In the genomic region with DNA sequence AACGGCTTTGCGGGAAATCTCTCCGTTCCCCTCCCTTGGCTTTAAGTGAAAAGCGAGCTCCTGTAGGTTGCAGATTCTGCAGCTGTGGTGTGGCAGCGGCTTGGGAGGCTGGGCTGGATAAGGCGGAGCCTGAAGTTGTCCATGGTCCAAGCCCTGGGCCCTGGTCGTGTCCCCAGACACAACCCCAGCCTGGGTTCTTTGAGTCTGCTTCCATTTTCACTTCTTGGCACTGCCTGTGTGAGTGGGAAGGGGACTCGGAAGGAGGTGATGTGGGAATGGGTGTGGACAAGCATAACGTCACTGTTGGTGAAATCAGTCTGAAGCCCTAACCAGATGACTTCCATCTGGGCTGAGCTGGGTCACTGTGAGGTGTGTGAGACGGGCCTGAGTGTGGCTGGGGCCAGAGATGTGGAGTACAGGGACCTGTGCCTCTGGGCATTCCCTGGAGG, we compare ENCODE assay signal across 10 cellular contexts. TPM values are rescaled to one million over a fixed set of nuclear protein-coding genes. Genes with fewer than 3 reads are reported as not detected.
DNase-seq lines count a peak whose midpoint lies in the region; ATAC-seq, FAIRE-seq and TF ChIP-seq lines count a peak whose summit lies in the region.
"Had no signal": no experiment of that assay in that cellular context is flagged by ENCODE, and none has a peak within 500 bp of the region (broad histone marks: within the 10 kb centered on the region; RNA-seq: fewer than 3 reads in every experiment).

No MANE protein-coding gene starts in this region.

- CTCF ChIA-PET in HepG2 (lab: Yijun Ruan, JAX; ENCODE audit: low intra/inter-chr PET ratio, low total read pairs) (no interaction called here), Caco-2 (lab: Charles Lee) (no interaction called here)
- CTCF ChIA-PET in naive thymus-derived CD4-positive, alpha-beta T cell (lab: Charles Lee): interaction anchor here (1.0 to 2.2 kb wide), 4 partner anchors 9 to 86 kb away, joined by 3 to 8 read pairs (median 4); no protein-coding TSS in a partner anchor

- H3K4me1 ChIP-seq in HepG2 (ENCODE audit: insufficient read depth, low read length) (peaks cover 45% of the 10 kb centered on the region), thyroid gland (peaks cover 16 to 63% of the 10 kb centered on the region in 2 donors), Caco-2 (peaks cover 10% of the 10 kb centered on the region; the same call in 1 of the 2 replicates)
- H3K4me1 ChIP-seq in naive thymus-derived CD4-positive, alpha-beta T cell (ENCODE audit: control insufficient read depth in 2 of 2, insufficient read depth in 2 of 2, low read length in 2 of 2): peaks cover 11 to 15% of the 10 kb centered on the region in 2 donors

- no peak overlapping the region for H3K9ac ChIP-seq in HepG2 (ENCODE audit: insufficient read depth, low read depth, low read length)

- peak; percentile 59 for ATAC-seq in HepG2
- no peak for ATAC-seq in naive thymus-derived CD4-positive, alpha-beta T cell
- ATAC-seq: activated CD8-positive, alpha-beta T cell treated with anti-CD3 and anti-CD28 coated beads for 36 hours had no signal

- DNase-seq in NCI-H2029 (lab: John Stamatoyannopoulos, UW): peak; percentile 81
- DNase-seq in chondrocyte (ENCODE audit: low spot score): no peak
- DNase-seq in HepG2 (ENCODE audit: low spot score): no peak
- peak in 1 of 2 donors; percentile 12 for DNase-seq in thyroid gland
- no peak for DNase-seq in naive thymus-derived CD4-positive, alpha-beta T cell
- no peak for DNase-seq in RKO (ENCODE audit: low spot score)
- DNase-seq in Caco-2: no peak
- DNase-seq: activated CD8-positive, alpha-beta T cell treated with anti-CD3 and anti-CD28 coated beads for 36 hours; Kasumi-1 had no signal

- H3K4me3 Mint-ChIP-seq in chondrocyte (ENCODE audit: unreplicated experiment) (peak overlapping the region; percentile 28), Caco-2 (ENCODE audit: unreplicated experiment) (no peak overlapping the region)
- no peak overlapping the region for H3K4me3 Mint-ChIP-seq in naive thymus-derived CD4-positive, alpha-beta T cell
- H3K4me3 Mint-ChIP-seq: activated CD8-positive, alpha-beta T cell treated with anti-CD3 and anti-CD28 coated beads for 36 hours; memory B cell had no signal

- H3K4me1 Mint-ChIP-seq in chondrocyte (ENCODE audit: low read depth): peaks cover 78% of the 10 kb centered on the region
- peaks cover 10 to 24% (median 16%) of the 10 kb centered on the region in 7 donors for H3K4me1 Mint-ChIP-seq in naive thymus-derived CD4-positive, alpha-beta T cell
- peaks cover 6% of the 10 kb centered on the region for H3K4me1 Mint-ChIP-seq in Caco-2 (ENCODE audit: low read depth, unreplicated experiment)

- peak overlapping the region; percentile 67 for H3K4me2 ChIP-seq in HepG2 (ENCODE audit: low read depth, low read length)

- H3K27me3 Mint-ChIP-seq in chondrocyte (ENCODE audit: low read depth) (no peaks in the 10 kb centered on the region), Caco-2 (ENCODE audit: insufficient read depth, unreplicated experiment) (no peaks in the 10 kb centered on the region)
- peaks cover 0 to 4% (median 0%) of the 10 kb centered on the region in 5 donors for H3K27me3 Mint-ChIP-seq in naive thymus-derived CD4-positive, alpha-beta T cell
- H3K27me3 Mint-ChIP-seq: memory B cell had no signal

- H3K27ac ChIP-seq in HepG2 (ENCODE audit: extremely low read length, insufficient read depth, low read length) (no peak overlapping the region), thyroid gland (peak overlapping the region; percentile 41 to 58 (median 57))
- no peak overlapping the region for H3K27ac ChIP-seq in naive thymus-derived CD4-positive, alpha-beta T cell (ENCODE audit: low read depth, low read length)

- TF ChIP-seq CTCF in chondrocyte (IDR thresholded peaks at IDR 0.05): no peak
- no peak for TF ChIP-seq CTCF in HepG2 (CRISPR knock-in tag; IDR thresholded peaks at IDR 0.05)
- TF ChIP-seq CTCF in thyroid gland (IDR thresholded peaks at IDR 0.05): no peak
- no peak for TF ChIP-seq CTCF in Caco-2 (IDR thresholded peaks at IDR 0.05; ENCODE audit: insufficient read depth in 1 of 2, low read depth in 1 of 2, low read length in 1 of 2, severe bottlenecking in 1 of 2, unreplicated experiment in 1 of 2)

- in situ Hi-C loops in HepG2 (cut with HindIII; ENCODE audit: extremely low pct_ligation_motif_present, low pct_unique_long_range_greater_than_20kb): no loop called here

- peaks cover 10 to 51% of the 10 kb centered on the region in 2 experiments; a peak in 4 of 5 replicates for H3K27me3 ChIP-seq in HepG2 (ENCODE audit: control insufficient read depth in 1 of 2, insufficient read depth in 2 of 2, low read length in 2 of 2)
- H3K27me3 ChIP-seq in thyroid gland: no peaks in the 10 kb centered on the region
- H3K27me3 ChIP-seq in naive thymus-derived CD4-positive, alpha-beta T cell (ENCODE audit: control insufficient read depth in 2 of 2, insufficient read depth in 2 of 2, low read length in 2 of 2): no peaks in the 10 kb centered on the region
- no peaks in the 10 kb centered on the region for H3K27me3 ChIP-seq in Caco-2 (replicated peaks; ENCODE audit: control insufficient read depth, insufficient read depth, low read length)

- no peaks in the 10 kb centered on the region for H3K9me3 Mint-ChIP-seq in chondrocyte (ENCODE audit: low read depth)
- peaks cover 0 to 13% (median 0%) of the 10 kb centered on the region in 11 donors for H3K9me3 Mint-ChIP-seq in naive thymus-derived CD4-positive, alpha-beta T cell
- H3K9me3 Mint-ChIP-seq in Caco-2 (ENCODE audit: unreplicated experiment): no peaks in the 10 kb centered on the region
- H3K9me3 Mint-ChIP-seq: activated CD8-positive, alpha-beta T cell treated with anti-CD3 and anti-CD28 coated beads for 36 hours; memory B cell had no signal

- H4K20me1 ChIP-seq in HepG2 (ENCODE audit: insufficient read depth, low read length): no peaks in the 10 kb centered on the region

- POLR2A ChIA-PET in HepG2 (lab: Yijun Ruan, JAX) (interaction anchor here (1.5 to 2.7 kb wide), 2 partner anchors 24 to 43 kb away, joined by 4 to 13 read pairs; partner anchors contain the start of gene CTDSP2), Caco-2 (lab: Charles Lee) (no interaction called here)
- POLR2A ChIA-PET in naive thymus-derived CD4-positive, alpha-beta T cell (lab: Charles Lee): interaction anchor here (1.3 to 1.7 kb wide), 2 partner anchors 8 to 24 kb away, joined by 4 to 5 read pairs; no protein-coding TSS in a partner anchor

- H3K79me2 ChIP-seq in HepG2 (ENCODE audit: insufficient read depth, low read length): no peaks in the 10 kb centered on the region

- no peaks in the 10 kb centered on the region for H3K36me3 ChIP-seq in HepG2 (replicated peaks in 1 of 2; ENCODE audit: control insufficient read depth in 1 of 2, insufficient read depth in 2 of 2, low read length in 2 of 2)
- H3K36me3 ChIP-seq in thyroid gland: no peaks in the 10 kb centered on the region
- H3K36me3 ChIP-seq in naive thymus-derived CD4-positive, alpha-beta T cell (ENCODE audit: control insufficient read depth in 2 of 3, insufficient read depth in 3 of 3, low read length in 3 of 3): no peaks in the 10 kb centered on the region
- no peaks in the 10 kb centered on the region for H3K36me3 ChIP-seq in Caco-2 (ENCODE audit: control insufficient read depth, insufficient read depth, low read length)

- BruUV-seq in HepG2 (replicated peaks; lab: Mats Ljungman, UMichigan) (no TSS peak), Caco-2 (replicated peaks; lab: Mats Ljungman, UMichigan) (no TSS peak)

- FAIRE-seq in HepG2 (lab: Jason Lieb, UNC): no peak

- H3K4me3 ChIP-seq in HepG2 (replicated peaks in 1 of 3; ENCODE audit: insufficient read depth in 1 of 3, low read depth in 2 of 3, low read length in 3 of 3) (peak overlapping the region in 1 of 3 experiments; percentile 39; a peak in 1 of 6 replicates), thyroid gland (replicated peaks in 1 of 3) (no peak overlapping the region), Caco-2 (ENCODE audit: low read depth, low read length) (no peak overlapping the region)
- no peak overlapping the region for H3K4me3 ChIP-seq in naive thymus-derived CD4-positive, alpha-beta T cell (ENCODE audit: low read length)

- H2AFZ ChIP-seq in HepG2 (ENCODE audit: low read length): peak overlapping the region; percentile 15

- no peak for TF ChIP-seq RAD21 in HepG2 (CRISPR knock-in tag; IDR thresholded peaks at IDR 0.05)

- TF ChIP-seq POLR2A in HepG2 (IDR thresholded peaks at IDR 0.05; ENCODE audit: insufficient read depth in 1 of 2, low read depth in 2 of 2, low read length in 2 of 2) (no peak), thyroid gland (IDR thresholded peaks at IDR 0.05) (no peak)

- H3K27ac Mint-ChIP-seq in chondrocyte (ENCODE audit: unreplicated experiment) (peak overlapping the region; percentile 97), Caco-2 (ENCODE audit: unreplicated experiment) (no peak overlapping the region)
- H3K27ac Mint-ChIP-seq in naive thymus-derived CD4-positive, alpha-beta T cell: peak overlapping the region in 4 of 9 donors; percentile 23 to 75 (median 52)
- H3K27ac Mint-ChIP-seq: activated CD8-positive, alpha-beta T cell treated with anti-CD3 and anti-CD28 coated beads for 36 hours; memory B cell had no signal

- TF ChIP-seq EP300 in HepG2 (IDR thresholded peaks at IDR 0.05; ENCODE audit: low read depth in 2 of 2, low read length in 2 of 2): no peak
- TF ChIP-seq EP300 in HepG2 (CRISPR knock-in tag; IDR thresholded peaks at IDR 0.05; ENCODE audit: borderline replicate concordance): no peak

- intact Hi-C loops in HepG2 (cut with micrococcal nuclease; ENCODE audit: unreplicated experiment): no loop called here
- intact Hi-C loops in thyroid gland (cut with DNase I): no loop called here
- intact Hi-C loops in naive thymus-derived CD4-positive, alpha-beta T cell (cut with micrococcal nuclease): no loop called here
- intact Hi-C loops in Caco-2 (cut with micrococcal nuclease; ENCODE audit: unreplicated experiment): no loop called here

- H3K36me3 Mint-ChIP-seq in chondrocyte (ENCODE audit: low read depth) (no peaks in the 10 kb centered on the region), Caco-2 (ENCODE audit: insufficient read depth, unreplicated experiment) (no peaks in the 10 kb centered on the region)
- no peaks in the 10 kb centered on the region for H3K36me3 Mint-ChIP-seq in naive thymus-derived CD4-positive, alpha-beta T cell
- H3K36me3 Mint-ChIP-seq: memory B cell had no signal

- H3K9me3 ChIP-seq in HepG2 (ENCODE audit: low read length) (peaks cover 3% of the 10 kb centered on the region; the same call in 1 of the 2 replicates), thyroid gland (no peaks in the 10 kb centered on the region), Caco-2 (0 out of 2 replicates have a peak, but pooled peaks cover 3% of the 10 kb centered on the region)
- H3K9me3 ChIP-seq in naive thymus-derived CD4-positive, alpha-beta T cell (ENCODE audit: control insufficient read depth in 2 of 3, low read length in 3 of 3): peaks cover 0 to 11% (median 0%) of the 10 kb centered on the region in 3 experiments

- WGBS in HepG2 (ENCODE audit: low lambda C conversion rate): 9% methylated on average over 5 of the region's 10 CpGs
- 69% methylated on average over 10 of the region's 10 CpGs for WGBS in thyroid gland, 2 donors

RNA-seq across cellular contexts. Expression of gene CTDSP2, which starts 43.0 kb away (rescaled TPM):
- total RNA-seq in chondrocyte: 113 to 124 TPM (median 123 TPM) in 3 replicates
- 38.1 and 42.4 TPM in 2 replicates for total RNA-seq in HepG2 (2016; rRNA removed; fragmentation: Illumina TruSeq; extraction: Trizol)
- total RNA-seq in HepG2 (2016; cell fraction: cytosol; rRNA removed; fragmentation: Illumina TruSeq; extraction: Trizol; ENCODE audit: low read depth): 20.5 and 21.6 TPM in 2 replicates
- 37.7 and 41.1 TPM in 2 replicates for total RNA-seq in HepG2 (2016; cell fraction: insoluble cytoplasmic fraction; rRNA removed; fragmentation: Illumina TruSeq; extraction: Trizol)
- 60.6 and 65.1 TPM in 2 replicates for total RNA-seq in HepG2 (2016; cell fraction: membrane; rRNA removed; fragmentation: Illumina TruSeq; extraction: Trizol)
- 35.7 and 38.6 TPM in 2 replicates for total RNA-seq in HepG2 (2016; cell fraction: nucleus; rRNA removed; fragmentation: Illumina TruSeq; extraction: Trizol)
- 82.5 and 91.3 TPM in 2 replicates for polyA plus RNA-seq in HepG2 (2011; rRNA removed)
- polyA plus RNA-seq in HepG2 (2011; cell fraction: cytosol; rRNA removed): 94.6 and 96.0 TPM in 2 replicates
- 121 and 124 TPM in 2 replicates for polyA plus RNA-seq in HepG2 (2011; cell fraction: nucleus; rRNA removed)
- 68.6 and 96.3 TPM in 2 replicates for polyA plus RNA-seq in HepG2 (2012)
- polyA plus RNA-seq in HepG2 (2016; cell fraction: cytosol; fragmentation: Illumina TruSeq; extraction: Trizol; ENCODE audit: low read depth): 59.2 and 67.3 TPM in 2 replicates
- polyA plus RNA-seq in HepG2 (2016; cell fraction: insoluble cytoplasmic fraction; fragmentation: Illumina TruSeq; extraction: Trizol; ENCODE audit: low read depth): 57.7 and 67.3 TPM in 2 replicates
- 88.5 and 93.3 TPM in 2 replicates for polyA plus RNA-seq in HepG2 (2016; cell fraction: membrane; fragmentation: Illumina TruSeq; extraction: Trizol; ENCODE audit: low read depth)
- 61.0 and 66.5 TPM in 2 replicates for polyA plus RNA-seq in HepG2 (2016; cell fraction: nucleus; fragmentation: Illumina TruSeq; extraction: Trizol; ENCODE audit: insufficient read depth, low read depth)
- 118 and 141 TPM in 2 replicates for polyA minus RNA-seq in HepG2 (2011; rRNA and poly(A)+ RNA removed; ENCODE audit: low replicate concordance)
- polyA minus RNA-seq in HepG2 (2011; cell fraction: cytosol; rRNA and poly(A)+ RNA removed): 57.9 and 82.7 TPM in 2 replicates
- polyA minus RNA-seq in HepG2 (2011; cell fraction: nucleus; rRNA and poly(A)+ RNA removed): 88.2 and 116 TPM in 2 replicates
- 100 to 1,000 TPM in 3 of 4 donors, 10 to 100 TPM in 1; 91.5 to 190 (median 138) TPM for total RNA-seq in thyroid gland
- total RNA-seq in naive thymus-derived CD4-positive, alpha-beta T cell: 100 to 1,000 TPM; 124 to 295 (median 145) TPM
- polyA plus RNA-seq in naive thymus-derived CD4-positive, alpha-beta T cell: 100 to 1,000 TPM in 1 of 2 donors, 10 to 100 TPM in 1; 86.9 to 110 TPM
- 103 and 117 TPM in 2 replicates for total RNA-seq in Caco-2 (2022)

RNA-seq across cellular contexts. Expression of gene ATP23, which starts 51.8 kb away (rescaled TPM):
- total RNA-seq in chondrocyte: 2.3 to 5.3 TPM (median 3.6 TPM) in 3 replicates
- total RNA-seq in HepG2 (2016; rRNA removed; fragmentation: Illumina TruSeq; extraction: Trizol): 12.1 and 13.1 TPM in 2 replicates
- 24.3 and 27.9 TPM in 2 replicates for total RNA-seq in HepG2 (2016; cell fraction: cytosol; rRNA removed; fragmentation: Illumina TruSeq; extraction: Trizol; ENCODE audit: low read depth)
- total RNA-seq in HepG2 (2016; cell fraction: insoluble cytoplasmic fraction; rRNA removed; fragmentation: Illumina TruSeq; extraction: Trizol): 14.7 and 15.5 TPM in 2 replicates
- total RNA-seq in HepG2 (2016; cell fraction: membrane; rRNA removed; fragmentation: Illumina TruSeq; extraction: Trizol): 27.9 and 34.5 TPM in 2 replicates
- 3.4 and 6.2 TPM in 2 replicates for total RNA-seq in HepG2 (2016; cell fraction: nucleus; rRNA removed; fragmentation: Illumina TruSeq; extraction: Trizol)
- polyA plus RNA-seq in HepG2 (2011; rRNA removed): 11.4 and 14.7 TPM in 2 replicates
- 11.9 and 15.5 TPM in 2 replicates for polyA plus RNA-seq in HepG2 (2011; cell fraction: cytosol; rRNA removed)
- polyA plus RNA-seq in HepG2 (2011; cell fraction: nucleus; rRNA removed): 5.3 and 6.3 TPM in 2 replicates
- 4.8 and 9.6 TPM in 2 replicates for polyA plus RNA-seq in HepG2 (2012)
- polyA plus RNA-seq in HepG2 (2016; cell fraction: cytosol; fragmentation: Illumina TruSeq; extraction: Trizol; ENCODE audit: low read depth): 34.8 and 37.5 TPM in 2 replicates
- polyA plus RNA-seq in HepG2 (2016; cell fraction: insoluble cytoplasmic fraction; fragmentation: Illumina TruSeq; extraction: Trizol; ENCODE audit: low read depth): 12.6 and 13.2 TPM in 2 replicates
- 23.8 and 26.9 TPM in 2 replicates for polyA plus RNA-seq in HepG2 (2016; cell fraction: membrane; fragmentation: Illumina TruSeq; extraction: Trizol; ENCODE audit: low read depth)
- polyA plus RNA-seq in HepG2 (2016; cell fraction: nucleus; fragmentation: Illumina TruSeq; extraction: Trizol; ENCODE audit: insufficient read depth, low read depth): 8.7 and 11.7 TPM in 2 replicates
- polyA minus RNA-seq in HepG2 (2011; rRNA and poly(A)+ RNA removed; ENCODE audit: low replicate concordance): 5.1 and 5.7 TPM in 2 replicates
- polyA minus RNA-seq in HepG2 (2011; cell fraction: cytosol; rRNA and poly(A)+ RNA removed): 6.1 and 7.6 TPM in 2 replicates
- polyA minus RNA-seq in HepG2 (2011; cell fraction: nucleus; rRNA and poly(A)+ RNA removed): 1.4 and 3.5 TPM in 2 replicates
- total RNA-seq in thyroid gland: 10 to 100 TPM in 3 of 4 donors, 1 to 10 TPM in 1; 1.9 to 13.4 (median 11.1) TPM
- 10 to 100 TPM in 1 of 5 experiments, 1 to 10 TPM in 4; 7.2 to 12.3 (median 8.2) TPM for total RNA-seq in naive thymus-derived CD4-positive, alpha-beta T cell
- 10 to 100 TPM; 30.1 to 31.1 TPM for polyA plus RNA-seq in naive thymus-derived CD4-positive, alpha-beta T cell
- 6.1 and 6.6 TPM in 2 replicates for total RNA-seq in Caco-2 (2022)

Comparison
In these comparisons a context has a peak if more than half of its experiments do, and no peak if none do; other contexts are left out.
1. H3K27ac ChIP-seq: peak in thyroid gland (3 of 3); none in HepG2 (single experiment) and naive thymus-derived CD4-positive, alpha-beta T cell (single experiment).